ENCODE assay signal across 21 cellular contexts in the genomic region with DNA sequence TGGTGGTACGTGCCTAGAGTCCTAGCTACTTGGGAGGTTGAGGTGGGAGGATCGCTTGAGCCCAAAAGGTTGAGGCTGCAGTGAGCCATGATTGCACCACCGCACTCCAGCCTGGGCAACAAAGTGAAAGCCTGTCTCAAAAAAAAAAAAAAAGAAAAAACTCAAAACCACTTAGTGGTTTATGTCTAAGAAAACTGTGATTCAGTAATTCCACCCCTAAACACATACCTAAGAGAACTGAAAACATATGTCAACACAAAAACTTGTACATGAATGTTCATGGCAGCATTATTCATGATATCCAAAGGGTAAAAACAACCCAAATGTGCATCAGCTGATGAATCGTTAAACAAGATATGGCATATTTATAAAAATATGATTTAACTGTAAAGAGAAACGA. TPM values are rescaled to one million over a fixed set of nuclear protein-coding genes. Genes with fewer than 3 reads are reported as not detected.
DNase-seq lines count a peak whose midpoint lies in the region; ATAC-seq and TF ChIP-seq lines count a peak whose summit lies in the region.
"Had no signal": no experiment of that assay in that cellular context is flagged by ENCODE, and none has a peak within 500 bp of the region (broad histone marks: within the 10 kb centered on the region; RNA-seq: fewer than 3 reads in every experiment).

No MANE protein-coding gene starts in this region.

- H3K27ac ChIP-seq in GM23338 (ENCODE audit: low read depth) (no peak overlapping the region), left lung (no peak overlapping the region)
- H3K27ac ChIP-seq: BLaER1 had no signal

- peak overlapping the region; percentile 42 for H3K27ac Mint-ChIP-seq in activated CD4-positive, alpha-beta T cell treated with anti-CD3 and anti-CD28 coated beads, Interleukin-2, amount 10 ng/mL, durations not matched to agents 24 days and 14 days
- peak overlapping the region; percentile 83 for H3K27ac Mint-ChIP-seq in activated T-helper 17 cell treated with anti-CD3 and anti-CD28 coated beads, Interleukin-2, amount 50 U/mL, for 72 hours
- no peak overlapping the region for H3K27ac Mint-ChIP-seq in GM23338

- H4K20me1 ChIP-seq in GM23338 (replicated peaks; ENCODE audit: insufficient read depth): 0 out of 2 replicates have a peak, but pooled peaks cover 6% of the 10 kb centered on the region
- H4K20me1 ChIP-seq: BLaER1 had no signal

- no peak overlapping the region for H2AFZ ChIP-seq in GM23338

- peaks cover 50% of the 10 kb centered on the region for H3K36me3 Mint-ChIP-seq in activated CD4-positive, alpha-beta T cell treated with anti-CD3 and anti-CD28 coated beads, Interleukin-2, amount 10 ng/mL, durations not matched to agents 24 days and 14 days (ENCODE audit: low read depth)
- H3K36me3 Mint-ChIP-seq in activated T-helper 17 cell treated with anti-CD3 and anti-CD28 coated beads, Interleukin-2, amount 50 U/mL, for 72 hours (ENCODE audit: low read depth): peaks cover 94% of the 10 kb centered on the region
- peaks cover 48% of the 10 kb centered on the region for H3K36me3 Mint-ChIP-seq in GM23338 (ENCODE audit: low read depth)

- H3K9me2 ChIP-seq in GM23338 (ENCODE audit: insufficient read depth): no peaks in the 10 kb centered on the region

- H3K9me3 ChIP-seq in left lung: no peaks in the 10 kb centered on the region
- H3K9me3 ChIP-seq: BLaER1 had no signal

- H3K9me3 Mint-ChIP-seq in activated CD4-positive, alpha-beta T cell treated with anti-CD3 and anti-CD28 coated beads, Interleukin-2, amount 10 ng/mL, durations not matched to agents 24 days and 14 days: no peaks in the 10 kb centered on the region
- H3K9me3 Mint-ChIP-seq in activated T-helper 17 cell treated with anti-CD3 and anti-CD28 coated beads, Interleukin-2, amount 50 U/mL, for 72 hours: no peaks in the 10 kb centered on the region
- H3K9me3 Mint-ChIP-seq in GM23338: no peaks in the 10 kb centered on the region
- H3K9me3 Mint-ChIP-seq: CD4-positive, alpha-beta memory T cell had no signal

- no peaks in the 10 kb centered on the region for H3K79me2 ChIP-seq in GM23338 (replicated peaks; ENCODE audit: insufficient read depth)

- ATAC-seq in activated T-helper 17 cell treated with anti-CD3 and anti-CD28 coated beads, Interleukin-2, amount 50 U/mL, for 72 hours (replicated peaks): peak; percentile 62
- ATAC-seq in GM23338 (no peak), left lung (no peak)

- no peak for TF ChIP-seq CTCF in AG10803 (conservative IDR thresholded peaks at IDR 0.05; ENCODE audit: low read length)
- TF ChIP-seq CTCF in GM23338 (conservative IDR thresholded peaks at IDR 0.05; ENCODE audit: low read depth in 2 of 2): no peak
- TF ChIP-seq CTCF in left lung (IDR thresholded peaks at IDR 0.05): no peak

- peaks cover 7% of the 10 kb centered on the region; the same call in 1 of the 2 replicates for H3F3A ChIP-seq in GM23338 (replicated peaks; ENCODE audit: low read depth)

- H3K4me1 ChIP-seq in GM23338 (ENCODE audit: insufficient read depth) (peaks cover 15% of the 10 kb centered on the region; the same call in 1 of the 2 replicates), left lung (no peaks in the 10 kb centered on the region)
- H3K4me1 ChIP-seq: BLaER1 had no signal

- H3K27me3 ChIP-seq in GM23338 (ENCODE audit: insufficient read depth) (no peaks in the 10 kb centered on the region), left lung (no peaks in the 10 kb centered on the region)
- H3K27me3 ChIP-seq: BLaER1 had no signal

- H3K4me3 ChIP-seq in AG10803 (ENCODE audit: low read length) (no peak overlapping the region), GM23338 (no peak overlapping the region), left lung (no peak overlapping the region)
- H3K4me3 ChIP-seq: BLaER1 had no signal

- H3K27me3 Mint-ChIP-seq in activated CD4-positive, alpha-beta T cell treated with anti-CD3 and anti-CD28 coated beads, Interleukin-2, amount 10 ng/mL, durations not matched to agents 24 days and 14 days: no peaks in the 10 kb centered on the region
- H3K27me3 Mint-ChIP-seq in activated T-helper 17 cell treated with anti-CD3 and anti-CD28 coated beads, Interleukin-2, amount 50 U/mL, for 72 hours: no peaks in the 10 kb centered on the region
- H3K27me3 Mint-ChIP-seq in GM23338 (ENCODE audit: insufficient read depth, low read depth, poor library complexity): peaks cover 2% of the 10 kb centered on the region
- H3K27me3 Mint-ChIP-seq: CD4-positive, alpha-beta memory T cell had no signal

- H3K36me3 ChIP-seq in GM23338 (ENCODE audit: insufficient read depth): peaks cover 35% of the 10 kb centered on the region
- H3K36me3 ChIP-seq in left lung: peaks cover 9 to 100% of the 10 kb centered on the region in 2 donors

- intact Hi-C loops in activated CD4-positive, alpha-beta T cell treated with anti-CD3 and anti-CD28 coated beads, Interleukin-2, amount 10 ng/mL, durations not matched to agents 24 days and 14 days (cut with micrococcal nuclease): no loop called here
- intact Hi-C loops in left lung (cut with DNase I): no loop called here

- peaks cover 4% of the 10 kb centered on the region for H3K4me1 Mint-ChIP-seq in activated CD4-positive, alpha-beta T cell treated with anti-CD3 and anti-CD28 coated beads, Interleukin-2, amount 10 ng/mL, durations not matched to agents 24 days and 14 days
- H3K4me1 Mint-ChIP-seq in activated T-helper 17 cell treated with anti-CD3 and anti-CD28 coated beads, Interleukin-2, amount 50 U/mL, for 72 hours: no peaks in the 10 kb centered on the region
- peaks cover 20% of the 10 kb centered on the region for H3K4me1 Mint-ChIP-seq in GM23338
- H3K4me1 Mint-ChIP-seq: CD4-positive, alpha-beta memory T cell had no signal

- no peak overlapping the region for H3K4me3 Mint-ChIP-seq in activated CD4-positive, alpha-beta T cell treated with anti-CD3 and anti-CD28 coated beads, Interleukin-2, amount 10 ng/mL, durations not matched to agents 24 days and 14 days
- no peak overlapping the region for H3K4me3 Mint-ChIP-seq in activated T-helper 17 cell treated with anti-CD3 and anti-CD28 coated beads, Interleukin-2, amount 50 U/mL, for 72 hours
- H3K4me3 Mint-ChIP-seq in GM23338: no peak overlapping the region
- H3K4me3 Mint-ChIP-seq: CD4-positive, alpha-beta memory T cell had no signal

- no peak overlapping the region for H3K4me2 ChIP-seq in GM23338
- H3K4me2 ChIP-seq: BLaER1 had no signal

- peak; percentile 36 for DNase-seq in activated CD4-positive, alpha-beta T cell treated with anti-CD3 and anti-CD28 coated beads, Interleukin-2, amount 10 ng/mL, durations not matched to agents 24 days and 14 days
- no peak for DNase-seq in activated CD4-positive, alpha-beta T cell treated with anti-CD3 and anti-CD28 coated beads for 4 hours
- DNase-seq in AG10803 (ENCODE audit: low read depth): peak; percentile 73
- peak; percentile 86 for DNase-seq in fibroblast of peridontal ligament (ENCODE audit: extremely low read depth)
- DNase-seq in T-helper 9 cell: no peak
- no peak for DNase-seq in GM23338 (ENCODE audit: low spot score)
- no peak for DNase-seq in left lung
- DNase-seq: CD4-positive, alpha-beta memory T cell; DMS153; GF-D8; HCEC 1CT; KBM-7; NCI-H1417; NCI-H187; NCI-H2107; NCI-H510A treated with DMSO at 0.1 percent for 48 hours; NCI-H82; OCI-M1; Right ventricle myocardium superior had no signal

TF ChIP-seq in GM23338, 12 proteins besides CTCF, POLR2A, EP300 and RAD21 (continues in another document):
- no peak for TF ChIP-seq JUNB (IDR thresholded peaks at IDR 0.05; ENCODE audit: unreplicated experiment)

RNA-seq across cellular contexts. Expression of gene SPG21, which starts 14.3 kb away (rescaled TPM):
- 70.4 and 76.2 TPM in 2 replicates for total RNA-seq in activated CD4-positive, alpha-beta T cell treated with anti-CD3 and anti-CD28 coated beads, Interleukin-2, amount 10 ng/mL, durations not matched to agents 24 days and 14 days
- total RNA-seq in activated T-helper 17 cell treated with anti-CD3 and anti-CD28 coated beads, Interleukin-2, amount 50 U/mL, for 72 hours: 10 to 100 TPM; 65.1 to 87.7 TPM
- total RNA-seq in GM23338 (2014; rRNA removed; shearing (Covaris generic)): 86.6 and 102 TPM in 2 replicates
- polyA plus RNA-seq in GM23338 (2016; fragmentation: Nextera tagmentation; extraction: Ambion mirVana): 79.4 and 81.0 TPM in 2 replicates
- total RNA-seq in left lung: 100 to 1,000 TPM in 1 of 2 donors, 10 to 100 TPM in 1; 93.9 to 123 TPM

RNA-seq across cellular contexts. Expression of gene MTFMT, which starts 54.0 kb away (rescaled TPM):
- 19.4 and 21.6 TPM in 2 replicates for total RNA-seq in activated CD4-positive, alpha-beta T cell treated with anti-CD3 and anti-CD28 coated beads, Interleukin-2, amount 10 ng/mL, durations not matched to agents 24 days and 14 days
- 10 to 100 TPM; 11.6 to 17.1 TPM for total RNA-seq in activated T-helper 17 cell treated with anti-CD3 and anti-CD28 coated beads, Interleukin-2, amount 50 U/mL, for 72 hours
- 25.3 and 36.0 TPM in 2 replicates for total RNA-seq in GM23338 (2014; rRNA removed; shearing (Covaris generic))
- 18.9 and 19.0 TPM in 2 replicates for polyA plus RNA-seq in GM23338 (2016; fragmentation: Nextera tagmentation; extraction: Ambion mirVana)
- total RNA-seq in left lung: 10 to 100 TPM; 12.7 to 14.5 TPM

Comparison
In these comparisons a context has a peak if more than half of its experiments do, and no peak if none do; other contexts are left out.
1. DNase-seq: peak in activated CD4-positive, alpha-beta T cell treated with anti-CD3 and anti-CD28 coated beads, Interleukin-2, amount 10 ng/mL, durations not matched to agents 24 days and 14 days (single experiment), AG10803 (single experiment) and fibroblast of peridontal ligament (single experiment); none in activated CD4-positive, alpha-beta T cell treated with anti-CD3 and anti-CD28 coated beads for 4 hours (0 of 2), T-helper 9 cell (single experiment), GM23338 (single experiment) and left lung (0 of 2).